13 cellular contexts compared by ENCODE assay signal in the genomic region with DNA sequence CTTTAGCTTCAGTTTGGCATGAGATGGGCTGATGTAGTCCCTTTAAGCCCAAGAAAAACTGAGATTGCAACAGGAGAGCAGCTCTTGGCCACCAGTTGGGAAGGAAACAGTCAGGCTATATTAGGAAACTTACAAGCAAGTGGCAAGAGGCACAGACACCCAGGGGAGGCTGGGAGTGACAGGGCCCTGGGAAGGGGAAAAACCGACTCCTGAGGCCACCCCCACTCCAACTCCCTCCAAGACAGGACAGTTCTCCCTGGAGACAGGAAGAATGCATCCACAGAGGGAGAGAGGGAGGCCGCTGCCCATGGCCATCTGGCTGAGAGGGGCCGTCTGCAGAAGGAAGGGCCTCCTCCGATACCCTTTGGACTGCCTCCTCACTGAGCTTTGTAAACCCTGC. TPM values are rescaled to one million over a fixed set of nuclear protein-coding genes. Genes with fewer than 3 reads are reported as not detected.
DNase-seq lines count a peak whose midpoint lies in the region; ATAC-seq and TF ChIP-seq lines count a peak whose summit lies in the region.
"Had no signal": no experiment of that assay in that cellular context is flagged by ENCODE, and none has a peak within 500 bp of the region (broad histone marks: within the 10 kb centered on the region; RNA-seq: fewer than 3 reads in every experiment).

No MANE protein-coding gene starts in this region.

- intact Hi-C loops in activated T-helper 1 cell treated with anti-CD3 and anti-CD28 coated beads, Interleukin-12 subunit alpha, Interleukin-12 subunit beta, Interleukin-2, Interleukin-4 antibody, amounts not matched to agents 30 ng/mL and 10 ng/mL and 1 ng/mL, durations not matched to agents 14 hours and 24 hours and 36 hours (cut with micrococcal nuclease): no loop called here

- peaks cover 3% of the 10 kb centered on the region for H3K9me3 Mint-ChIP-seq in osteocyte (ENCODE audit: unreplicated experiment)
- H3K9me3 Mint-ChIP-seq in activated T-helper 1 cell treated with anti-CD3 and anti-CD28 coated beads, Interleukin-12 subunit alpha, Interleukin-12 subunit beta, Interleukin-2, Interleukin-4 antibody, amounts not matched to agents 30 ng/mL and 10 ng/mL and 1 ng/mL, durations not matched to agents 14 hours and 24 hours and 36 hours: no peaks in the 10 kb centered on the region
- H3K9me3 Mint-ChIP-seq: CD4-positive, alpha-beta T cell; GM23338; natural killer cell had no signal

- ATAC-seq in HG03039 (IDR thresholded peaks at IDR 0.05; ENCODE audit: unreplicated experiment): no peak
- ATAC-seq: GM23338 had no signal

- TF ChIP-seq CTCF in AG10803 (conservative IDR thresholded peaks at IDR 0.05; ENCODE audit: low read length): 0 out of 2 replicates have a peak, but pooled peaks have one; percentile 5
- TF ChIP-seq CTCF in fibroblast of pulmonary artery (IDR thresholded peaks at IDR 0.05; ENCODE audit: low read length, missing control alignments): no peak
- TF ChIP-seq CTCF in osteocyte (IDR thresholded peaks at IDR 0.05): no peak

- H3K27me3 Mint-ChIP-seq in osteocyte (ENCODE audit: unreplicated experiment): no peaks in the 10 kb centered on the region
- H3K27me3 Mint-ChIP-seq in activated T-helper 1 cell treated with anti-CD3 and anti-CD28 coated beads, Interleukin-12 subunit alpha, Interleukin-12 subunit beta, Interleukin-2, Interleukin-4 antibody, amounts not matched to agents 30 ng/mL and 10 ng/mL and 1 ng/mL, durations not matched to agents 14 hours and 24 hours and 36 hours (ENCODE audit: insufficient read depth): peaks cover 43% of the 10 kb centered on the region

- peak overlapping the region; percentile 81 for H3K27ac Mint-ChIP-seq in osteocyte (ENCODE audit: unreplicated experiment)
- no peak overlapping the region for H3K27ac Mint-ChIP-seq in activated T-helper 1 cell treated with anti-CD3 and anti-CD28 coated beads, Interleukin-12 subunit alpha, Interleukin-12 subunit beta, Interleukin-2, Interleukin-4 antibody, amounts not matched to agents 30 ng/mL and 10 ng/mL and 1 ng/mL, durations not matched to agents 14 hours and 24 hours and 36 hours
- H3K27ac Mint-ChIP-seq: CD4-positive, alpha-beta T cell; GM23338; natural killer cell had no signal

- peak; percentile 93 for DNase-seq in AG10803 (ENCODE audit: low read depth)
- peak; percentile 99 for DNase-seq in RPMI7951 (ENCODE audit: low read depth)
- DNase-seq in fibroblast of pulmonary artery (ENCODE audit: low read depth): peak; percentile 69
- no peak for DNase-seq in osteocyte (ENCODE audit: extremely low spot score, unreplicated experiment)
- DNase-seq in NCI-H526 (lab: John Stamatoyannopoulos, UW): no peak
- no peak for DNase-seq in activated T-helper 1 cell treated with anti-CD3 and anti-CD28 coated beads, Interleukin-12 subunit alpha, Interleukin-12 subunit beta, Interleukin-2, Interleukin-4 antibody, amounts not matched to agents 30 ng/mL and 10 ng/mL and 1 ng/mL, durations not matched to agents 14 hours and 24 hours and 36 hours (ENCODE audit: low spot score)
- no peak for DNase-seq in NOMO-1 treated with dmso at 0.1 percent for 144 hours (lab: John Stamatoyannopoulos, UW; ENCODE audit: unreplicated experiment)
- DNase-seq: activated CD4-positive, alpha-beta T cell treated with anti-CD3 and anti-CD28 coated beads, Interleukin-2, amount 50 U/mL, for 4 hours; CD4-positive, alpha-beta T cell; natural killer cell; NCI-H1417 treated with DMSO at 0.1 percent for 48 hours had no signal

- H3K36me3 Mint-ChIP-seq in osteocyte (ENCODE audit: unreplicated experiment): no peaks in the 10 kb centered on the region
- H3K36me3 Mint-ChIP-seq in activated T-helper 1 cell treated with anti-CD3 and anti-CD28 coated beads, Interleukin-12 subunit alpha, Interleukin-12 subunit beta, Interleukin-2, Interleukin-4 antibody, amounts not matched to agents 30 ng/mL and 10 ng/mL and 1 ng/mL, durations not matched to agents 14 hours and 24 hours and 36 hours (ENCODE audit: low read depth): no peaks in the 10 kb centered on the region
- H3K36me3 Mint-ChIP-seq: natural killer cell had no signal

- H3K4me1 Mint-ChIP-seq in osteocyte (ENCODE audit: unreplicated experiment): peaks cover 47% of the 10 kb centered on the region
- no peaks in the 10 kb centered on the region for H3K4me1 Mint-ChIP-seq in activated T-helper 1 cell treated with anti-CD3 and anti-CD28 coated beads, Interleukin-12 subunit alpha, Interleukin-12 subunit beta, Interleukin-2, Interleukin-4 antibody, amounts not matched to agents 30 ng/mL and 10 ng/mL and 1 ng/mL, durations not matched to agents 14 hours and 24 hours and 36 hours (ENCODE audit: low read depth)
- H3K4me1 Mint-ChIP-seq: natural killer cell had no signal

- H3K4me3 Mint-ChIP-seq in osteocyte (ENCODE audit: unreplicated experiment): peak overlapping the region; percentile 48
- no peak overlapping the region for H3K4me3 Mint-ChIP-seq in activated T-helper 1 cell treated with anti-CD3 and anti-CD28 coated beads, Interleukin-12 subunit alpha, Interleukin-12 subunit beta, Interleukin-2, Interleukin-4 antibody, amounts not matched to agents 30 ng/mL and 10 ng/mL and 1 ng/mL, durations not matched to agents 14 hours and 24 hours and 36 hours
- H3K4me3 Mint-ChIP-seq: CD4-positive, alpha-beta T cell; GM23338; natural killer cell had no signal

- H3K4me3 ChIP-seq in AG10803 (ENCODE audit: low read length) (peak overlapping the region; percentile 40), fibroblast of pulmonary artery (replicated peaks; ENCODE audit: low read depth, low read length) (no peak overlapping the region)
- H3K4me3 ChIP-seq: GM23338 had no signal

RNA-seq across cellular contexts. Expression of gene JPH2, which starts 20.5 kb away (rescaled TPM):
- 16.0 and 24.2 TPM in 2 replicates for total RNA-seq in RPMI7951 (2014; rRNA removed; shearing (Covaris generic))
- 14.2 and 16.5 TPM in 2 replicates for total RNA-seq in osteocyte
- total RNA-seq in activated T-helper 1 cell treated with anti-CD3 and anti-CD28 coated beads, Interleukin-12 subunit alpha, Interleukin-12 subunit beta, Interleukin-2, Interleukin-4 antibody, amounts not matched to agents 30 ng/mL and 10 ng/mL and 1 ng/mL, durations not matched to agents 14 hours and 24 hours and 36 hours: not detected in 2 replicates
- total RNA-seq: CD4-positive, alpha-beta T cell; natural killer cell had no signal

RNA-seq across cellular contexts. Expression of gene OSER1, which starts 44.1 kb away (rescaled TPM):
- 81.6 and 89.0 TPM in 2 replicates for total RNA-seq in RPMI7951 (2014; rRNA removed; shearing (Covaris generic))
- total RNA-seq in osteocyte: 41.2 and 44.9 TPM in 2 replicates
- total RNA-seq in activated T-helper 1 cell treated with anti-CD3 and anti-CD28 coated beads, Interleukin-12 subunit alpha, Interleukin-12 subunit beta, Interleukin-2, Interleukin-4 antibody, amounts not matched to agents 30 ng/mL and 10 ng/mL and 1 ng/mL, durations not matched to agents 14 hours and 24 hours and 36 hours: 22.0 and 23.4 TPM in 2 replicates

Comparison
In these comparisons a context has a peak if more than half of its experiments do, and no peak if none do; other contexts are left out.
1. DNase-seq: peak in AG10803 (single experiment), RPMI7951 (single experiment) and fibroblast of pulmonary artery (single experiment); none in osteocyte (single experiment), NCI-H526 (0 of 2), activated T-helper 1 cell treated with anti-CD3 and anti-CD28 coated beads, Interleukin-12 subunit alpha, Interleukin-12 subunit beta, Interleukin-2, Interleukin-4 antibody, amounts not matched to agents 30 ng/mL and 10 ng/mL and 1 ng/mL, durations not matched to agents 14 hours and 24 hours and 36 hours (single experiment) and NOMO-1 treated with dmso at 0.1 percent for 144 hours (single experiment).
2. RNA of gene JPH2, which starts 20.5 kb away (total RNA-seq): 16.0 to 24.2 TPM in RPMI7951 and 14.2 to 16.5 TPM in osteocyte; not detected in activated T-helper 1 cell treated with anti-CD3 and anti-CD28 coated beads, Interleukin-12 subunit alpha, Interleukin-12 subunit beta, Interleukin-2, Interleukin-4 antibody, amounts not matched to agents 30 ng/mL and 10 ng/mL and 1 ng/mL, durations not matched to agents 14 hours and 24 hours and 36 hours; every median in the first group is over 10 times any median in the second.